In the genomic region with DNA sequence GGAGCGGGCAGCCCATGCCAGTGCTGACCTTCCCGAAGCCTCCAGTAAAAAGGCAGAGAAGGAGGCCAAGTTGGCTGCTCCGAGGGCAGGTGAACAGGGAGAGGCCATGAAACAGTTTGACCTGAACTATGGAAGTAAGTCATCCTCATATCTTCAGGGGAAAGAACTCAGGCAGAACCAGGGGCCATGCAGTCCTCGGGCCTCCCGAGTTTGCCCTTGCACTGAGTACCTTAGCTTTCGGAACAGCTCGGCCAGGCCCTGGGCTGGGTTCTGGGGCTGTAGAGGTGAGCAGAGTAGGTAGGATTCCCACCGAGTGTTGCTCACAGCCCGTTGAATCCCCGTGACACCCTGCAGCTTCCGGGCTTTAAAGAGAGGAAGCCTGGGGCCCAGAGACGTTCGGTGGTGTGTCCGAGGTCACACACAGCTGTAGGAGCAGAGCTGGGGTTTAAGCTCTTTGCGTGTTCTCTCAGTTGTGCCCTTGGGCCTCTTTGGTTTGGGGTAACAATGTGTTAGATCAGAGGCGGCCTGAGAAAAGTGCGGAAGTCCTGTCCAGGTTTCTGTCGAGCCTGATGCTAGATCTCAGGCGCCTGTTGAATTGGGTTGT, we compare ENCODE assay signal across 17 cellular contexts. TPM values are rescaled to one million over a fixed set of nuclear protein-coding genes. Genes with fewer than 3 reads are reported as not detected.
DNase-seq lines count a peak whose midpoint lies in the region; ATAC-seq, FAIRE-seq and TF ChIP-seq lines count a peak whose summit lies in the region.
"Had no signal": no experiment of that assay in that cellular context is flagged by ENCODE, and none has a peak within 500 bp of the region (broad histone marks: within the 10 kb centered on the region; RNA-seq: fewer than 3 reads in every experiment).

No MANE protein-coding gene starts in this region.

- H3K9me3 Mint-ChIP-seq in type B pancreatic cell = no peaks in the 10 kb centered on the region
- H3K9me3 Mint-ChIP-seq: stimulated activated naive CD8-positive, alpha-beta T cell treated with anti-CD3 and anti-CD28 coated beads, Interleukin-15, amount 100 ng/mL, for 72 hours had no signal

- peaks cover 25% of the 10 kb centered on the region for H3K36me3 Mint-ChIP-seq in type B pancreatic cell

- CTCF ChIA-PET in RWPE1 (lab: Yijun Ruan, JAX) = interaction anchor here (0.5 to 1.5 kb wide), 5 partner anchors 15 to 693 kb away, joined by 3 to 4 read pairs (median 3); no protein-coding TSS in a partner anchor

- no peak overlapping the region for H3K9ac ChIP-seq in kidney (ENCODE audit: low read length in 2 of 2)

- DNase-seq in cardiac septum (ENCODE audit: low spot score) (peak; percentile 71), heart right ventricle (no peak), RWPE1 (ENCODE audit: low spot score) (no peak), kidney (peak; percentile 42), type B pancreatic cell (ENCODE audit: extremely low spot score, unreplicated experiment) (no peak), HuH-7.5 (ENCODE audit: low spot score) (no peak), NCI-H146 (lab: John Stamatoyannopoulos, UW) (no peak)
- DNase-seq: DMS79, NCI-H1436 treated with DMSO at 0.1 percent for 48 hours, NCI-H2171 treated with DMSO at 0.1 percent for 48 hours had no signal

- intact Hi-C loops in cardiac septum (cut with DNase I) (loop anchor here (5.0 kb wide), 2 partner anchors 86 to 126 kb away; a partner anchor contains a TSS), heart right ventricle (cut with DNase I) (loop anchor here (1.0 to 10.0 kb wide), 8 partner anchors 83 to 131 kb away; a partner anchor contains a TSS), kidney (cut with DNase I) (no loop called here)

- H3K27ac ChIP-seq in heart right ventricle = peak overlapping the region in 2 of 10 donors; percentile 57 to 79
- peak overlapping the region; percentile 15 for H3K27ac ChIP-seq in RWPE1
- H3K27ac ChIP-seq in kidney (ENCODE audit: low read depth in 2 of 2, low read length in 2 of 2) = no peak overlapping the region
- H3K27ac ChIP-seq: coronary artery, prostate gland, tibial nerve had no signal

- WGBS in heart right ventricle, 2 donors = 84 to 90% methylated on average over 19 of the region's 19 CpGs

- H3K27me3 ChIP-seq in heart right ventricle = no peaks in the 10 kb centered on the region
- H3K27me3 ChIP-seq: tibial nerve had no signal

- H3K4me3 Mint-ChIP-seq in type B pancreatic cell = no peak overlapping the region

- POLR2A ChIA-PET in RWPE1 (lab: Yijun Ruan, JAX; ENCODE audit: low non-redundant PET) = no interaction called here

- H3K9me3 ChIP-seq in heart right ventricle = no peaks in the 10 kb centered on the region
- H3K9me3 ChIP-seq in kidney (ENCODE audit: control insufficient read depth in 1 of 2, low read length in 2 of 2) = no peaks in the 10 kb centered on the region
- H3K9me3 ChIP-seq: prostate gland, tibial nerve had no signal

- H3K36me3 ChIP-seq in heart right ventricle = peaks cover 0 to 100% (median 82%) of the 10 kb centered on the region in 9 donors
- peaks cover 50 to 73% of the 10 kb centered on the region in 2 donors for H3K36me3 ChIP-seq in kidney (ENCODE audit: control insufficient read depth in 1 of 2, insufficient read depth in 2 of 2, low read length in 2 of 2)

- H3K4me3 ChIP-seq in heart right ventricle (no peak overlapping the region), kidney (ENCODE audit: low read length in 2 of 2) (no peak overlapping the region)
- H3K4me3 ChIP-seq: coronary artery, prostate gland, tibial nerve had no signal

- H3K27me3 Mint-ChIP-seq in type B pancreatic cell = no peaks in the 10 kb centered on the region
- H3K27me3 Mint-ChIP-seq: stimulated activated naive CD8-positive, alpha-beta T cell treated with anti-CD3 and anti-CD28 coated beads, Interleukin-15, amount 100 ng/mL, for 72 hours had no signal

- peaks cover 3% of the 10 kb centered on the region for H3K4me1 Mint-ChIP-seq in type B pancreatic cell (ENCODE audit: unreplicated experiment)

- H3K4me1 ChIP-seq in heart right ventricle (peaks cover 2 to 45% (median 24%) of the 10 kb centered on the region in 9 donors), kidney (ENCODE audit: control insufficient read depth in 1 of 2, insufficient read depth in 1 of 2, low read depth in 1 of 2, low read length in 2 of 2) (peaks cover 0 to 8% of the 10 kb centered on the region in 2 donors)
- H3K4me1 ChIP-seq: tibial nerve had no signal

- ATAC-seq in heart right ventricle (no peak), HG03045 (IDR thresholded peaks at IDR 0.05; ENCODE audit: unreplicated experiment) (no peak)

- H3K27ac Mint-ChIP-seq in type B pancreatic cell = peak overlapping the region; percentile 48

- TF ChIP-seq CTCF in heart right ventricle (IDR thresholded peaks at IDR 0.05) (no peak), RWPE1 (conservative IDR thresholded peaks at IDR 0.05; ENCODE audit: low read depth) (no peak), kidney (IDR thresholded peaks at IDR 0.05; ENCODE audit: borderline replicate concordance, extremely low read depth, insufficient read depth) (no peak), type B pancreatic cell (conservative IDR thresholded peaks at IDR 0.05) (no peak)

- no peak for FAIRE-seq in kidney (lab: Jason Lieb, UNC)
- FAIRE-seq: endometrium, H54 had no signal

RNA-seq across cellular contexts. Expression of a gene that starts 24.8 kb away (rescaled TPM):
- 24.6 TPM for total RNA-seq in cardiac septum
- 10 to 100 TPM; 17.0 to 27.6 (median 21.2) TPM for total RNA-seq in heart right ventricle
- 10 to 100 TPM; 20.6 to 34.1 TPM for polyA plus RNA-seq in heart right ventricle
- 36.5 TPM for total RNA-seq in kidney
- polyA plus RNA-seq in kidney (ENCODE audit: insufficient read depth, low read depth, low replicate concordance) = 32.3 TPM
- total RNA-seq in type B pancreatic cell (ENCODE audit: low replicate concordance) = 48.7 and 55.4 TPM in 2 replicates

RNA-seq across cellular contexts. Expression of a gene that starts 53.1 kb away (rescaled TPM):
- total RNA-seq in cardiac septum (23.9 TPM), heart right ventricle (10 to 100 TPM; 16.6 to 29.5 (median 22.5) TPM), kidney (31.3 TPM), type B pancreatic cell (ENCODE audit: low replicate concordance) (25.9 and 36.8 TPM in 2 replicates)
- polyA plus RNA-seq in heart right ventricle (10 to 100 TPM; 27.7 to 32.7 TPM), kidney (ENCODE audit: insufficient read depth, low read depth, low replicate concordance) (34.6 TPM)

Comparison
In these comparisons a context has a peak if more than half of its experiments do, and no peak if none do; other contexts are left out.
1. DNase-seq: peak in cardiac septum (single experiment) and kidney (single experiment); none in heart right ventricle (0 of 2), RWPE1 (single experiment), type B pancreatic cell (single experiment), HuH-7.5 (single experiment) and NCI-H146 (single experiment).